Comparison of ENCODE assay signal across 9 cellular contexts in genomic region chr9:37309136-37309535, GRCh38.
DNase-seq lines count a peak whose midpoint lies in the region; ATAC-seq and TF ChIP-seq lines count a peak whose summit lies in the region.
"Had no signal": no experiment of that assay in that cellular context is flagged by ENCODE, and none has a peak within 500 bp of the region (broad histone marks: within the 10 kb centered on the region; RNA-seq: fewer than 3 reads in every experiment).

No MANE protein-coding gene starts in this region.

- ATAC-seq in GM19023 (IDR thresholded peaks at IDR 0.05; ENCODE audit: unreplicated experiment) (peak; percentile 50), SK-N-SH treated with all-trans-retinoic acid at 6 μM for 48 hours (peak; percentile 39; the same call in 2 of the 3 replicates), GM21423 (IDR thresholded peaks at IDR 0.05; ENCODE audit: unreplicated experiment) (no peak)
- ATAC-seq: sciatic nerve had no signal

- 87 to 90% methylated on average over 3 of the region's 3 CpGs for WGBS in thyroid gland, 2 donors

- DNase-seq in iPS-NIHi7 (ENCODE audit: extremely low spot score) (peak; percentile 66), tibial artery (no peak), thyroid gland (no peak), T-helper 1 cell (no peak)

- intact Hi-C loops in tibial artery (cut with DNase I; ENCODE audit: low total_unique reads) (no loop called here), thyroid gland (cut with DNase I) (no loop called here)

- H4K20me1 ChIP-seq in BLaER1 = peaks cover 27% of the 10 kb centered on the region; the same call in 1 of the 2 replicates

- H3K4me1 ChIP-seq in BLaER1 (peaks cover 46% of the 10 kb centered on the region), tibial artery (no peaks in the 10 kb centered on the region), thyroid gland (no peaks in the 10 kb centered on the region)

- no peak for TF ChIP-seq POLR2A in thyroid gland (IDR thresholded peaks at IDR 0.05)

- peaks cover 96% of the 10 kb centered on the region for H3K36me3 ChIP-seq in BLaER1
- H3K36me3 ChIP-seq in tibial artery = peaks cover 10 to 29% (median 20%) of the 10 kb centered on the region in 3 donors
- peaks cover 0 to 4% of the 10 kb centered on the region in 2 donors for H3K36me3 ChIP-seq in thyroid gland

- no peak overlapping the region for H3K4me3 ChIP-seq in BLaER1
- no peak overlapping the region for H3K4me3 ChIP-seq in tibial artery
- no peak overlapping the region for H3K4me3 ChIP-seq in thyroid gland (replicated peaks in 1 of 3)

- peak overlapping the region; percentile 33; the same call in 1 of the 2 replicates for H3K27ac ChIP-seq in BLaER1
- H3K27ac ChIP-seq in tibial artery = no peak overlapping the region
- H3K27ac ChIP-seq in thyroid gland = no peak overlapping the region

- no peak for TF ChIP-seq CTCF in tibial artery (IDR thresholded peaks at IDR 0.05)
- peak in 1 of 6 experiments; percentile 12 for TF ChIP-seq CTCF in thyroid gland (IDR thresholded peaks at IDR 0.05)

- no peak overlapping the region for H3K4me2 ChIP-seq in BLaER1

- H3K9me3 ChIP-seq in BLaER1 = no peaks in the 10 kb centered on the region
- no peaks in the 10 kb centered on the region for H3K9me3 ChIP-seq in tibial artery
- no peaks in the 10 kb centered on the region for H3K9me3 ChIP-seq in thyroid gland

- H3K27me3 ChIP-seq in BLaER1 = no peaks in the 10 kb centered on the region
- no peaks in the 10 kb centered on the region for H3K27me3 ChIP-seq in tibial artery
- no peaks in the 10 kb centered on the region for H3K27me3 ChIP-seq in thyroid gland

- no peak overlapping the region for H3K9ac ChIP-seq in BLaER1

TF ChIP-seq in SK-N-SH treated with all-trans-retinoic acid at 6 μM for 48 hours, 23 proteins besides CTCF, POLR2A, EP300 and RAD21:
- TF ChIP-seq ZFP3 (CRISPR knock-in tag; IDR thresholded peaks at IDR 0.05) (no peak), ZC3H10 (CRISPR knock-in tag; IDR thresholded peaks at IDR 0.05) (no peak), CSDC2 (CRISPR knock-in tag; IDR thresholded peaks at IDR 0.05) (no peak), ZNF565 (CRISPR knock-in tag; conservative IDR thresholded peaks at IDR 0.05; ENCODE audit: low read depth) (no peak), POU6F1 (CRISPR knock-in tag; IDR thresholded peaks at IDR 0.05; ENCODE audit: borderline replicate concordance, low read depth) (no peak), BACH2 (CRISPR knock-in tag; IDR thresholded peaks at IDR 0.05; ENCODE audit: borderline replicate concordance) (no peak), PPARA (CRISPR knock-in tag; IDR thresholded peaks at IDR 0.05; ENCODE audit: borderline replicate concordance) (no peak), TCF4 (CRISPR knock-in tag; IDR thresholded peaks at IDR 0.05; ENCODE audit: borderline replicate concordance) (no peak)
